ENCODE assay signal across 1 cellular context in genomic region chr18:31103423-31103822, GRCh38.
TF ChIP-seq lines count a peak whose summit lies in the region.

No MANE protein-coding gene starts in this region.

TF ChIP-seq in K562, 482 proteins besides CTCF, POLR2A, EP300 and RAD21:
- TF ChIP-seq JUND (IDR thresholded peaks at IDR 0.05; ENCODE audit: borderline replicate concordance, low read depth, low read length) (no peak), JUND (tag; IDR thresholded peaks at IDR 0.05; ENCODE audit: borderline replicate concordance, low read depth, low read length) (peak; percentile 59; the same call in 2 of the 3 replicates), ATF3 (IDR thresholded peaks at IDR 0.05) (peak; percentile 80), ATF3 (CRISPR knock-in tag; conservative IDR thresholded peaks at IDR 0.05) (no peak), HMBOX1 (IDR thresholded peaks at IDR 0.05) (0 out of 2 replicates have a peak, but pooled peaks have one; percentile 1), JUNB (CRISPR knock-in tag; conservative IDR thresholded peaks at IDR 0.05) (peak; percentile 57), HNRNPL (IDR thresholded peaks at IDR 0.05; ENCODE audit: low read depth, low read length) (no peak), ATF7 (IDR thresholded peaks at IDR 0.05) (peak; percentile 81), C11orf30 (IDR thresholded peaks at IDR 0.05; ENCODE audit: low read depth) (peak; percentile 32), ZNF316 (IDR thresholded peaks at IDR 0.05) (peak; percentile 44; the same call in 1 of the 2 replicates), NFE2 (IDR thresholded peaks at IDR 0.05; ENCODE audit: low read depth) (peak; percentile 40; the same call in 1 of the 2 replicates), TAF1 (IDR thresholded peaks at IDR 0.05; ENCODE audit: control insufficient read depth, extremely low read depth, insufficient read depth, low read length, severe bottlenecking) (no peak), MAFG (tag; conservative IDR thresholded peaks at IDR 0.05) (peak; percentile 36), BRF1 (IDR thresholded peaks at IDR 0.05; ENCODE audit: borderline replicate concordance, extremely low read depth, insufficient read length) (no peak), SAFB2 (IDR thresholded peaks at IDR 0.05; ENCODE audit: borderline replicate concordance, low read depth, low read length, severe bottlenecking) (no peak), ARID3A (IDR thresholded peaks at IDR 0.05; ENCODE audit: borderline replicate concordance, low read depth, low read length) (no peak)
